24 cellular contexts compared by ENCODE assay signal in genomic region chr3:20264900-20265567, GRCh38.
"Had no signal": no experiment of that assay in that cellular context is flagged by ENCODE, and none has a peak within 500 bp of the region (broad histone marks: within the 10 kb centered on the region; RNA-seq: fewer than 3 reads in every experiment).

No MANE protein-coding gene starts in this region.

- ATAC-seq: foreskin keratinocyte; gastroesophageal sphincter; heart left ventricle; left lobe of liver; natural killer cell; stimulated activated effector memory CD8-positive, alpha-beta T cell treated with anti-CD3 and anti-CD28 coated beads, Interleukin-12 subunit alpha, Interleukin-12 subunit beta, amount 100 ng/mL, for 72 hours had no signal

- H3K27ac Mint-ChIP-seq: dendritic cell treated with granulocyte-macrophage colony-stimulating factor and Interleukin-4, amounts not matched to agents 40 ng/mL and 50 ng/mL, for 4 days; memory B cell; natural killer cell; stimulated activated effector memory CD8-positive, alpha-beta T cell treated with anti-CD3 and anti-CD28 coated beads, Interleukin-12 subunit alpha, Interleukin-12 subunit beta, amount 100 ng/mL, for 72 hours; type B pancreatic cell had no signal

- H3K27me3 ChIP-seq: colonic mucosa, esophagus muscularis mucosa, foreskin keratinocyte, gastroesophageal sphincter, heart left ventricle, hepatocyte, right atrium auricular region, sigmoid colon, stomach, thyroid gland had no signal

- DNase-seq: colonic mucosa; effector CD8-positive, alpha-beta T cell; foreskin keratinocyte; heart left ventricle; kidney; natural killer cell; sigmoid colon; stimulated activated CD4-positive, alpha-beta T cell treated with anti-CD3 and anti-CD28 coated beads, Interleukin-2, amount 100 ng/mL, for 24 hours; stimulated activated CD4-positive, alpha-beta T cell treated with anti-CD3 and anti-CD28 coated beads, Interleukin-4, amount 100 ng/mL, for 24 hours; stimulated activated naive CD4-positive, alpha-beta T cell treated with Interleukin-2 at 50 U/mL for 16 hours; stomach; thyroid gland had no signal

- H3K4me3 Mint-ChIP-seq: dendritic cell treated with granulocyte-macrophage colony-stimulating factor and Interleukin-4, amounts not matched to agents 40 ng/mL and 50 ng/mL, for 4 days; memory B cell; natural killer cell; stimulated activated effector memory CD8-positive, alpha-beta T cell treated with anti-CD3 and anti-CD28 coated beads, Interleukin-12 subunit alpha, Interleukin-12 subunit beta, amount 100 ng/mL, for 72 hours; type B pancreatic cell had no signal

- H3K36me3 ChIP-seq: colonic mucosa, esophagus muscularis mucosa, gastroesophageal sphincter, heart left ventricle, prostate gland, right atrium auricular region, sigmoid colon, stomach, thyroid gland had no signal

- H2AFZ ChIP-seq: hepatocyte had no signal

- H3K27ac ChIP-seq: colonic mucosa, esophagus muscularis mucosa, foreskin keratinocyte, gastroesophageal sphincter, heart left ventricle, hepatocyte, prostate gland, right atrium auricular region, sigmoid colon, stomach, thyroid gland had no signal

- H3K27me3 Mint-ChIP-seq: dendritic cell treated with granulocyte-macrophage colony-stimulating factor and Interleukin-4, amounts not matched to agents 40 ng/mL and 50 ng/mL, for 4 days; memory B cell; type B pancreatic cell had no signal

- H3K79me2 ChIP-seq: hepatocyte had no signal

- H3K9me3 ChIP-seq: colonic mucosa, prostate gland, thyroid gland had no signal

- H3K4me2 ChIP-seq: hepatocyte had no signal

- H3K4me3 ChIP-seq: colonic mucosa, esophagus muscularis mucosa, gastroesophageal sphincter, heart left ventricle, hepatocyte, lung, prostate gland, right atrium auricular region, sigmoid colon, stomach, thyroid gland had no signal

- FAIRE-seq: endothelial cell of umbilical vein, kidney had no signal

- H3K4me1 ChIP-seq: colonic mucosa, esophagus muscularis mucosa, foreskin keratinocyte, gastroesophageal sphincter, heart left ventricle, prostate gland, right atrium auricular region, sigmoid colon, stomach, thyroid gland had no signal

- H3K36me3 Mint-ChIP-seq: stimulated activated effector memory CD8-positive, alpha-beta T cell treated with anti-CD3 and anti-CD28 coated beads, Interleukin-12 subunit alpha, Interleukin-12 subunit beta, amount 100 ng/mL, for 72 hours; type B pancreatic cell had no signal

- H3K4me1 Mint-ChIP-seq: memory B cell; natural killer cell; stimulated activated effector memory CD8-positive, alpha-beta T cell treated with anti-CD3 and anti-CD28 coated beads, Interleukin-12 subunit alpha, Interleukin-12 subunit beta, amount 100 ng/mL, for 72 hours had no signal
